In the genomic region with DNA sequence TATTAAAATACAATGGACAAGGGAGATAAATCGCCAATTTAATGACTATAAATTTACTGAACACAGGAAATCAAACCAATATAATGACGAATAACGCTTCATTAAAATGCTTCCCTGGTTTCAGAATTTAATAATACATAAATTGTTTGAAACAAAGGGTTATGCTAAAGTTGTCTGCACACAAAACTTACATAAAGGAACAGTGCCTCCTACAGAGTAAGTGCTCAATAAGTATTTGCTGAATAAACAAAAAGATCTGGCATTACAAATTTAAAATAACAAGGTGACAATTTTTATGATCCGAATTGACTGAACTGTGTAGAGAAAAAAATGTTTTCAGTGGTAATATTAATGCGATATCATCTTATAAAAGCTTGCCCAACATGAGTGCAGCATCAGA, we compare ENCODE assay signal across 7 cellular contexts.
DNase-seq lines count a peak whose midpoint lies in the region; ATAC-seq and TF ChIP-seq lines count a peak whose summit lies in the region.

No MANE protein-coding gene starts in this region.

- H3K36me3 ChIP-seq in GM06990 (ENCODE audit: control insufficient read depth, insufficient read depth, low read length) = no peaks in the 10 kb centered on the region

- H3K27me3 Mint-ChIP-seq in neural crest cell (ENCODE audit: low read depth) = no peaks in the 10 kb centered on the region

- no peak for TF ChIP-seq CTCF in GM06990 (IDR thresholded peaks at IDR 0.05; ENCODE audit: insufficient read depth, low read length, poor library complexity, severe bottlenecking)
- TF ChIP-seq CTCF in dorsolateral prefrontal cortex (IDR thresholded peaks at IDR 0.05 in 54 of 56, conservative IDR thresholded peaks at IDR 0.05 in 2 of 56; ENCODE audit: low read depth in 1 of 56, partially characterized antibody in 56 of 56) = peak in 14 of 56 donors; percentile 5 to 30 (median 16)
- TF ChIP-seq CTCF in neural crest cell (conservative IDR thresholded peaks at IDR 0.05) = peak; percentile 55

- H3K9me3 Mint-ChIP-seq in neural crest cell = no peaks in the 10 kb centered on the region

- H3K27me3 ChIP-seq in GM06990 (replicated peaks; ENCODE audit: control insufficient read depth, insufficient read depth, low read length) = no peaks in the 10 kb centered on the region
- no peaks in the 10 kb centered on the region for H3K27me3 ChIP-seq in dorsolateral prefrontal cortex

- peak overlapping the region; percentile 96; the same call in 1 of the 2 replicates for H3K4me3 ChIP-seq in GM06990 (replicated peaks; ENCODE audit: low read depth, low read length)
- H3K4me3 ChIP-seq in dorsolateral prefrontal cortex = peak overlapping the region in 52 of 59 donors; percentile 57 to 91 (median 83)

- no peaks in the 10 kb centered on the region for H3K36me3 Mint-ChIP-seq in neural crest cell (ENCODE audit: low read depth)

- intact Hi-C loops in dorsolateral prefrontal cortex (cut with DNase I) = no loop called here

- H3K27ac ChIP-seq in dorsolateral prefrontal cortex = peak overlapping the region in 44 of 59 donors; percentile 89 to 98 (median 94)

- no peak overlapping the region for H3K27ac Mint-ChIP-seq in neural crest cell (ENCODE audit: unreplicated experiment)

- peak overlapping the region; percentile 87 for H3K4me3 Mint-ChIP-seq in neural crest cell

- no peak for DNase-seq in GM06990 (ENCODE audit: extremely low read depth, insufficient read length)
- peak; percentile 14 for DNase-seq in NCI-H69 (lab: John Stamatoyannopoulos, UW)
- DNase-seq in dorsolateral prefrontal cortex = no peak
- no peak for DNase-seq in neural crest cell (ENCODE audit: low read depth, low spot score)

- peaks cover 24% of the 10 kb centered on the region for H3K4me1 Mint-ChIP-seq in neural crest cell

- ATAC-seq in GM21737 (IDR thresholded peaks at IDR 0.05; ENCODE audit: unreplicated experiment) (no peak), GM19395 (IDR thresholded peaks at IDR 0.05; ENCODE audit: unreplicated experiment) (no peak), GM19452 (IDR thresholded peaks at IDR 0.05; ENCODE audit: unreplicated experiment) (no peak)
